8 cellular contexts compared by ENCODE assay signal in genomic region chr1:6783956-6784559, GRCh38. TPM values are rescaled to one million over a fixed set of nuclear protein-coding genes. Genes with fewer than 3 reads are reported as not detected.
A peak's percentile ranks its signal among the peaks of the same experiment; 100 is the strongest.
DNase-seq lines count a peak whose midpoint lies in the region; TF ChIP-seq lines count a peak whose summit lies in the region.

No MANE protein-coding gene starts in this region.

- no peaks in the 10 kb centered on the region for H3K27me3 Mint-ChIP-seq in activated naive CD4-positive, alpha-beta T cell treated with anti-CD3 and anti-CD28 coated beads for 36 hours (ENCODE audit: low read depth)

- TF ChIP-seq CTCF in kidney epithelial cell (IDR thresholded peaks at IDR 0.05; ENCODE audit: insufficient read depth, low read length, poor library complexity, severe bottlenecking) = no peak

- no peak for DNase-seq in activated naive CD4-positive, alpha-beta T cell treated with anti-CD3 and anti-CD28 coated beads for 36 hours
- no peak for DNase-seq in activated naive CD4-positive, alpha-beta T cell treated with Interleukin-2 at 50 U/mL for 16 hours
- DNase-seq in KBM-7 = peak; percentile 64
- DNase-seq in kidney epithelial cell (ENCODE audit: low read depth) = no peak
- peak; percentile 55 for DNase-seq in superior temporal gyrus (ENCODE audit: extremely low spot score)
- no peak for DNase-seq in activated CD4-positive, alpha-beta T cell treated with anti-CD3 and anti-CD28 coated beads, Interleukin-2, amount 50 U/mL, for 1 hour
- DNase-seq in OCI-M2 (lab: John Stamatoyannopoulos, UW; ENCODE audit: unreplicated experiment) = no peak

- no peaks in the 10 kb centered on the region for H3K27me3 ChIP-seq in kidney epithelial cell (ENCODE audit: control insufficient read depth, insufficient read depth, low read length)

- peak overlapping the region; percentile 84 for H3K27ac ChIP-seq in angular gyrus (ENCODE audit: low read depth, low read length)

- H3K9me3 Mint-ChIP-seq in activated naive CD4-positive, alpha-beta T cell treated with anti-CD3 and anti-CD28 coated beads for 36 hours = no peaks in the 10 kb centered on the region

- intact Hi-C loops in activated naive CD4-positive, alpha-beta T cell treated with anti-CD3 and anti-CD28 coated beads for 36 hours (cut with micrococcal nuclease) = loop anchor here (2.0 to 10.0 kb wide), 3 partner anchors 41 to 991 kb away; partner anchors contain the start of gene VAMP3

- peak overlapping the region; percentile 82 for H3K4me3 ChIP-seq in kidney epithelial cell (ENCODE audit: low read depth, low read length)

- CTCF ChIA-PET in activated naive CD4-positive, alpha-beta T cell treated with anti-CD3 and anti-CD28 coated beads for 36 hours (lab: Charles Lee) = interaction anchor here (1.5 kb wide), 1 partner anchor 40 kb away, joined by 3 read pairs; no protein-coding TSS in a partner anchor

- H3K4me1 Mint-ChIP-seq in activated naive CD4-positive, alpha-beta T cell treated with anti-CD3 and anti-CD28 coated beads for 36 hours (ENCODE audit: low read depth) = peaks cover 36% of the 10 kb centered on the region

- H3K4me3 Mint-ChIP-seq in activated naive CD4-positive, alpha-beta T cell treated with anti-CD3 and anti-CD28 coated beads for 36 hours = peak overlapping the region; percentile 77

- in situ Hi-C loops in KBM-7 (cut with MboI; ENCODE audit: low pct_unique_long_range_greater_than_20kb, low sequenced_read_pairs) = loop anchor here (25.0 kb wide), 1 partner anchor 428 kb away; no protein-coding TSS in a partner anchor

- no peaks in the 10 kb centered on the region for H3K36me3 ChIP-seq in kidney epithelial cell (ENCODE audit: control insufficient read depth, insufficient read depth, low read length)

- H3K27ac Mint-ChIP-seq in activated naive CD4-positive, alpha-beta T cell treated with anti-CD3 and anti-CD28 coated beads for 36 hours = peak overlapping the region; percentile 69

- peaks cover 6% of the 10 kb centered on the region for H3K36me3 Mint-ChIP-seq in activated naive CD4-positive, alpha-beta T cell treated with anti-CD3 and anti-CD28 coated beads for 36 hours (ENCODE audit: low read depth)

RNA-seq across cellular contexts. Expression of gene CAMTA1, which starts 1.2 kb away (rescaled TPM):
- 10 to 100 TPM; 61.5 to 70.9 TPM for total RNA-seq in activated naive CD4-positive, alpha-beta T cell treated with anti-CD3 and anti-CD28 coated beads for 36 hours
- 74.6 and 76.5 TPM in 2 replicates for total RNA-seq in kidney epithelial cell

Comparison
In these comparisons a context has a peak if more than half of its experiments do, and no peak if none do; other contexts are left out.
1. DNase-seq: peak in KBM-7 (single experiment) and superior temporal gyrus (single experiment); none in activated naive CD4-positive, alpha-beta T cell treated with anti-CD3 and anti-CD28 coated beads for 36 hours (single experiment), activated naive CD4-positive, alpha-beta T cell treated with Interleukin-2 at 50 U/mL for 16 hours (single experiment), kidney epithelial cell (single experiment), activated CD4-positive, alpha-beta T cell treated with anti-CD3 and anti-CD28 coated beads, Interleukin-2, amount 50 U/mL, for 1 hour (single experiment) and OCI-M2 (single experiment).